In genomic region chr13:114161644-114162532, GRCh38 we compare ENCODE assay signal across 8 cellular contexts. TPM values are rescaled to one million over a fixed set of nuclear protein-coding genes. Genes with fewer than 3 reads are reported as not detected.
DNase-seq lines count a peak whose midpoint lies in the region; ATAC-seq and TF ChIP-seq lines count a peak whose summit lies in the region.

No MANE protein-coding gene starts in this region.

- no peak overlapping the region for H3K9ac ChIP-seq in smooth muscle cell (ENCODE audit: low read depth)

- no peaks in the 10 kb centered on the region for H4K20me1 ChIP-seq in smooth muscle cell (ENCODE audit: low read depth)

- H3F3A ChIP-seq in smooth muscle cell (ENCODE audit: low read depth), result no peaks in the 10 kb centered on the region

- ATAC-seq in esophagus mucosa (peak; percentile 73), HG03342 (IDR thresholded peaks at IDR 0.05; ENCODE audit: unreplicated experiment) (no peak), GM18867 (IDR thresholded peaks at IDR 0.05; ENCODE audit: unreplicated experiment) (no peak), GM21360 (IDR thresholded peaks at IDR 0.05; ENCODE audit: unreplicated experiment) (no peak)

- no peak overlapping the region for H2AFZ ChIP-seq in smooth muscle cell (ENCODE audit: low read depth)

- WGBS in smooth muscle cell (ENCODE audit: low lambda C conversion rate), result 85% methylated on average over 32 of the region's 32 CpGs

- H3K36me3 ChIP-seq in smooth muscle cell (ENCODE audit: low read depth), result no peaks in the 10 kb centered on the region

- H3K4me3 ChIP-seq in HL-60 (replicated peaks; ENCODE audit: insufficient read depth, low read length), result no peak overlapping the region; the same call in 1 of the 2 replicates
- no peak overlapping the region for H3K4me3 ChIP-seq in smooth muscle cell

- no peaks in the 10 kb centered on the region for H3K9me3 ChIP-seq in smooth muscle cell (replicated peaks; ENCODE audit: low read depth)

- H3K27ac ChIP-seq in HL-60 (replicated peaks) (peak overlapping the region; percentile 49), smooth muscle cell (ENCODE audit: low read depth) (no peak overlapping the region)

- no peaks in the 10 kb centered on the region for H3K27me3 ChIP-seq in HL-60 (ENCODE audit: insufficient read depth, poor library complexity, severe bottlenecking)
- no peaks in the 10 kb centered on the region for H3K27me3 ChIP-seq in smooth muscle cell (ENCODE audit: low read depth)

- no peaks in the 10 kb centered on the region for H3K79me2 ChIP-seq in smooth muscle cell (ENCODE audit: low read depth)

- TF ChIP-seq CTCF in HL-60 (IDR thresholded peaks at IDR 0.05; ENCODE audit: insufficient read depth, low read length) (no peak), smooth muscle cell (IDR thresholded peaks at IDR 0.05; ENCODE audit: borderline replicate concordance, insufficient read depth, poor library complexity, severe bottlenecking) (no peak)

- no peak overlapping the region for H3K4me2 ChIP-seq in smooth muscle cell

- no peaks in the 10 kb centered on the region for H3K4me1 ChIP-seq in smooth muscle cell (ENCODE audit: low read depth)

- DNase-seq in HL-60 (ENCODE audit: low read depth in 1 of 2, low spot score in 1 of 2) (peak; percentile 17 to 85), SKM-1 (lab: John Stamatoyannopoulos, UW; ENCODE audit: unreplicated experiment) (peak; percentile 71), pons (ENCODE audit: low spot score) (peak; percentile 52), smooth muscle cell (lab: John Stamatoyannopoulos, UW; ENCODE audit: unreplicated experiment) (no peak)

RNA-seq across cellular contexts. Expression of gene CFAP97D2, which starts 17.2 kb away (rescaled TPM):
- total RNA-seq in esophagus mucosa (not detected), smooth muscle cell (not detected in 2 replicates)
- polyA plus RNA-seq in smooth muscle cell, result not detected in 2 replicates

RNA-seq across cellular contexts. Expression of gene RASA3, which starts 29.5 kb away (rescaled TPM):
- total RNA-seq in esophagus mucosa (1.6 TPM), smooth muscle cell (21.3 and 23.4 TPM in 2 replicates)
- 24.4 and 26.8 TPM in 2 replicates for polyA plus RNA-seq in smooth muscle cell
